ENCODE assay signal across 9 cellular contexts in genomic region chr12:91562476-91562875, GRCh38.
DNase-seq lines count a peak whose midpoint lies in the region; ATAC-seq and TF ChIP-seq lines count a peak whose summit lies in the region.
"Had no signal": no experiment of that assay in that cellular context is flagged by ENCODE, and none has a peak within 500 bp of the region (broad histone marks: within the 10 kb centered on the region; RNA-seq: fewer than 3 reads in every experiment).

No MANE protein-coding gene starts in this region.

- H3K9ac ChIP-seq in fibroblast of lung (ENCODE audit: insufficient read depth, low read length), result no peak overlapping the region

- no peak for TF ChIP-seq CTCF in CD4-positive, alpha-beta T cell (IDR thresholded peaks at IDR 0.05)
- no peak for TF ChIP-seq CTCF in fibroblast of lung (conservative IDR thresholded peaks at IDR 0.05 in 1 of 2, IDR thresholded peaks at IDR 0.05 in 1 of 2; ENCODE audit: low read depth in 1 of 2, low read length in 2 of 2)
- TF ChIP-seq CTCF in chondrocyte (IDR thresholded peaks at IDR 0.05), result no peak
- no peak for TF ChIP-seq CTCF in OCI-LY7 (conservative IDR thresholded peaks at IDR 0.05; ENCODE audit: low read length)

- BruUV-seq in OCI-LY7 (replicated peaks; lab: Mats Ljungman, UMichigan), result no TSS peak

- intact Hi-C loops in CD4-positive, alpha-beta T cell (cut with DNase I, micrococcal nuclease), result no loop called here
- intact Hi-C loops in OCI-LY7 (cut with micrococcal nuclease; ENCODE audit: unreplicated experiment), result no loop called here

- H3K36me3 ChIP-seq in fibroblast of lung (ENCODE audit: control insufficient read depth, insufficient read depth, low read length), result no peaks in the 10 kb centered on the region
- H3K36me3 ChIP-seq in OCI-LY7 (ENCODE audit: insufficient read depth, low read length), result no peaks in the 10 kb centered on the region

- H4K20me1 ChIP-seq in fibroblast of lung (ENCODE audit: control insufficient read depth, extremely low read depth, insufficient read depth, low read length) (no peaks in the 10 kb centered on the region), OCI-LY7 (ENCODE audit: insufficient read depth, low read length) (no peaks in the 10 kb centered on the region)

- H3K4me3 Mint-ChIP-seq in CD4-positive, alpha-beta T cell, result peak overlapping the region; percentile 36
- no peak overlapping the region for H3K4me3 Mint-ChIP-seq in chondrocyte (ENCODE audit: unreplicated experiment)

- POLR2A ChIA-PET in CD4-positive, alpha-beta T cell (lab: Charles Lee), result interaction anchor here (0.5 to 1.6 kb wide), 5 partner anchors 86 to 1088 kb away, joined by 3 to 5 read pairs (median 3); partner anchors contain the start of gene BTG1
- POLR2A ChIA-PET in OCI-LY7 (lab: Charles Lee), result interaction anchor here (0.6 to 1.0 kb wide), 2 partner anchors 29 to 1489 kb away, joined by 3 read pairs; no protein-coding TSS in a partner anchor

- no peak overlapping the region for H3K27ac ChIP-seq in CD4-positive, alpha-beta T cell (ENCODE audit: low read depth, low read length)
- H3K27ac ChIP-seq in fibroblast of lung (ENCODE audit: insufficient read depth, low read length) (no peak overlapping the region), OCI-LY7 (ENCODE audit: low read depth, low read length, poor library complexity, severe bottlenecking) (no peak overlapping the region)

- H3K4me2 ChIP-seq in fibroblast of lung (ENCODE audit: extremely low read depth, insufficient read depth, low read length) (peak overlapping the region; percentile 6), OCI-LY7 (ENCODE audit: low read length) (no peak overlapping the region)

- no peaks in the 10 kb centered on the region for H3K27me3 Mint-ChIP-seq in CD4-positive, alpha-beta T cell
- no peaks in the 10 kb centered on the region for H3K27me3 Mint-ChIP-seq in chondrocyte (ENCODE audit: low read depth)

- H3K4me3 ChIP-seq in fibroblast of lung (replicated peaks in 1 of 4; ENCODE audit: control extremely low read depth in 1 of 4, insufficient read depth in 1 of 4, low read depth in 3 of 4, low read length in 4 of 4) (no peak overlapping the region), OCI-LY7 (ENCODE audit: low read depth, low read length, poor library complexity, severe bottlenecking) (no peak overlapping the region)

- H3K4me1 ChIP-seq in fibroblast of lung (ENCODE audit: control insufficient read depth, extremely low read depth, insufficient read depth, low read length), result no peaks in the 10 kb centered on the region
- no peaks in the 10 kb centered on the region for H3K4me1 ChIP-seq in OCI-LY7 (ENCODE audit: insufficient read depth, low read length, poor library complexity, severe bottlenecking)

- no peaks in the 10 kb centered on the region for H3K27me3 ChIP-seq in CD4-positive, alpha-beta T cell (ENCODE audit: control insufficient read depth, insufficient read depth, low read length)
- H3K27me3 ChIP-seq in fibroblast of lung (ENCODE audit: control insufficient read depth, insufficient read depth, low read length), result no peaks in the 10 kb centered on the region

- peak overlapping the region; percentile 34 for H3K27ac Mint-ChIP-seq in CD4-positive, alpha-beta T cell
- no peak overlapping the region for H3K27ac Mint-ChIP-seq in chondrocyte (ENCODE audit: unreplicated experiment)
- H3K27ac Mint-ChIP-seq: IgD-negative memory B cell had no signal

- H2AFZ ChIP-seq in fibroblast of lung (ENCODE audit: low read length) (peak overlapping the region; percentile 60), OCI-LY7 (ENCODE audit: low read length) (no peak overlapping the region)

- ATAC-seq in CD4-positive, alpha-beta T cell (ENCODE audit: poor library complexity), result peak; percentile 58
- peak; percentile 88 for ATAC-seq in GM18868 (IDR thresholded peaks at IDR 0.05; ENCODE audit: unreplicated experiment)

- H3K9me2 ChIP-seq in OCI-LY7 (ENCODE audit: insufficient read depth, low read length), result no peaks in the 10 kb centered on the region

- H3K79me2 ChIP-seq in fibroblast of lung (ENCODE audit: control insufficient read depth, insufficient read depth, low read length), result no peaks in the 10 kb centered on the region
- H3K79me2 ChIP-seq in OCI-LY7 (ENCODE audit: insufficient read depth, low read depth, low read length), result no peaks in the 10 kb centered on the region

- peaks cover 15% of the 10 kb centered on the region for H3K36me3 Mint-ChIP-seq in CD4-positive, alpha-beta T cell (ENCODE audit: low read depth)
- peaks cover 13% of the 10 kb centered on the region for H3K36me3 Mint-ChIP-seq in chondrocyte (ENCODE audit: low read depth)

- H3K4me1 Mint-ChIP-seq in CD4-positive, alpha-beta T cell (ENCODE audit: low read depth), result peaks cover 17% of the 10 kb centered on the region
- peaks cover 12% of the 10 kb centered on the region for H3K4me1 Mint-ChIP-seq in chondrocyte (ENCODE audit: low read depth)

- peaks cover 4% of the 10 kb centered on the region for H3K9me3 Mint-ChIP-seq in CD4-positive, alpha-beta T cell
- peaks cover 25% of the 10 kb centered on the region for H3K9me3 Mint-ChIP-seq in chondrocyte (ENCODE audit: low read depth)

- DNase-seq in CD4-positive, alpha-beta T cell, result peak in 3 of 10 experiments; percentile 1 to 10 (median 6)
- DNase-seq in LHCN-M2 (ENCODE audit: low read depth) (peak; percentile 26), fibroblast of lung (ENCODE audit: low read depth in 2 of 2) (peak in 1 of 2 donors; percentile 31), DMS53 treated with DMSO at 0.1 percent for 48 hours (lab: John Stamatoyannopoulos, UW; ENCODE audit: unreplicated experiment) (no peak), chondrocyte (ENCODE audit: low spot score) (no peak), HK-2 (ENCODE audit: unreplicated experiment) (no peak), OCI-LY7 (ENCODE audit: low spot score) (no peak)

- H3K9me3 ChIP-seq in CD4-positive, alpha-beta T cell (ENCODE audit: control insufficient read depth, low read length), result no peaks in the 10 kb centered on the region
- H3K9me3 ChIP-seq in fibroblast of lung (ENCODE audit: control insufficient read depth, insufficient read depth, low read depth, low read length), result no peaks in the 10 kb centered on the region
- no peaks in the 10 kb centered on the region for H3K9me3 ChIP-seq in OCI-LY7 (ENCODE audit: low read length)

- CTCF ChIA-PET in CD4-positive, alpha-beta T cell (lab: Charles Lee), result interaction anchor here (0.6 kb wide), 1 partner anchor 145 kb away, joined by 3 read pairs; no protein-coding TSS in a partner anchor
- CTCF ChIA-PET in OCI-LY7 (lab: Charles Lee; ENCODE audit: unreplicated experiment), result no interaction called here
